In the genomic region with DNA sequence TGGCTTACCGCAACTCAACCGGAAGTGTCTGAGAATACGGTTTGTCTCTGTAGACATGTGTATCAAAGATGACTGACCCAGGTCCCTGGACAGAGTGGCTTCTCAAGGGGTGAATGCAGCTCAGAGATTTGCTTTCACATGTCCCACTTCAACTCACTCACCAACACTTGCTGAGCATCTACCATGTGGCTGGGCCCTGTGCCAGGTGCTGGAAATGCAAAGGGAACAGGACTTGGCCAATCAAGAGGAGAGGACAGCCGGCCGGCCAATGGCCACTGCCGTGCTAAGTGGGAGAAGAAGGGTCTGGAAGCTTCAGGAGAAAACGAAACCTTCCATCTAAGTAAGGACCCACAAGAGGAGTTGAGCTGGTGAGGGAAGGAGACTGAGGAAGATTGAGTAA, we compare ENCODE assay signal across 15 cellular contexts.
"Had no signal": no experiment of that assay in that cellular context is flagged by ENCODE, and none has a peak within 500 bp of the region (broad histone marks: within the 10 kb centered on the region; RNA-seq: fewer than 3 reads in every experiment).

No MANE protein-coding gene starts in this region.

- H3K4me3 Mint-ChIP-seq: activated CD4-positive, alpha-beta T cell treated with anti-CD3 and anti-CD28 coated beads for 36 hours; activated naive CD8-positive, alpha-beta T cell treated with anti-CD3 and anti-CD28 coated beads for 36 hours; naive thymus-derived CD8-positive, alpha-beta T cell; stimulated activated naive CD8-positive, alpha-beta T cell treated with anti-CD3 and anti-CD28 coated beads, Interleukin-15, amount 100 ng/mL, for 72 hours had no signal

- H3K4me3 ChIP-seq: dorsolateral prefrontal cortex, hepatocyte, ovary, right lobe of liver, suprapubic skin, vagina had no signal

- H3K27me3 ChIP-seq: dorsolateral prefrontal cortex, hepatocyte, ovary, right lobe of liver, vagina had no signal

- H3K4me1 ChIP-seq: right lobe of liver, suprapubic skin, vagina had no signal

- H3K79me2 ChIP-seq: hepatocyte had no signal

- H3K4me2 ChIP-seq: hepatocyte had no signal

- H3K36me3 ChIP-seq: ovary, right lobe of liver, suprapubic skin, vagina had no signal

- H3K27me3 Mint-ChIP-seq: activated CD4-positive, alpha-beta T cell treated with anti-CD3 and anti-CD28 coated beads for 36 hours; activated naive CD8-positive, alpha-beta T cell treated with anti-CD3 and anti-CD28 coated beads for 36 hours had no signal

- H3K9me3 ChIP-seq: ovary, right lobe of liver, suprapubic skin, vagina had no signal

- DNase-seq: activated naive CD8-positive, alpha-beta T cell treated with anti-CD3 and anti-CD28 coated beads for 36 hours; activated T-cell treated with anti-CD3 and anti-CD28 coated beads for 4 hours; amniotic stem cell; foreskin fibroblast; mesenchymal stem cell; naive thymus-derived CD8-positive, alpha-beta T cell; ovary; right lobe of liver; stimulated activated naive CD8-positive, alpha-beta T cell treated with anti-CD3 and anti-CD28 coated beads, Interleukin-15, amount 100 ng/mL, for 72 hours; trophoblast cell had no signal

- H3K4me1 Mint-ChIP-seq: activated CD4-positive, alpha-beta T cell treated with anti-CD3 and anti-CD28 coated beads for 36 hours; activated naive CD8-positive, alpha-beta T cell treated with anti-CD3 and anti-CD28 coated beads for 36 hours; naive thymus-derived CD8-positive, alpha-beta T cell; stimulated activated naive CD8-positive, alpha-beta T cell treated with anti-CD3 and anti-CD28 coated beads, Interleukin-15, amount 100 ng/mL, for 72 hours had no signal

- H2AFZ ChIP-seq: hepatocyte had no signal

- H3K27ac Mint-ChIP-seq: activated CD4-positive, alpha-beta T cell treated with anti-CD3 and anti-CD28 coated beads for 36 hours; activated naive CD8-positive, alpha-beta T cell treated with anti-CD3 and anti-CD28 coated beads for 36 hours; stimulated activated naive CD8-positive, alpha-beta T cell treated with anti-CD3 and anti-CD28 coated beads, Interleukin-15, amount 100 ng/mL, for 72 hours had no signal

- ATAC-seq: naive thymus-derived CD8-positive, alpha-beta T cell; right lobe of liver had no signal

- H3K9me3 Mint-ChIP-seq: activated naive CD8-positive, alpha-beta T cell treated with anti-CD3 and anti-CD28 coated beads for 36 hours; naive thymus-derived CD8-positive, alpha-beta T cell; stimulated activated naive CD8-positive, alpha-beta T cell treated with anti-CD3 and anti-CD28 coated beads, Interleukin-15, amount 100 ng/mL, for 72 hours had no signal

- H3K36me3 Mint-ChIP-seq: activated naive CD8-positive, alpha-beta T cell treated with anti-CD3 and anti-CD28 coated beads for 36 hours; naive thymus-derived CD8-positive, alpha-beta T cell had no signal

- H3K27ac ChIP-seq: hepatocyte, ovary, right lobe of liver, suprapubic skin, vagina had no signal
